ENCODE assay signal across 25 cellular contexts in genomic region chr5:167576928-167577327, GRCh38.
DNase-seq lines count a peak whose midpoint lies in the region; ATAC-seq and TF ChIP-seq lines count a peak whose summit lies in the region.
"Had no signal": no experiment of that assay in that cellular context is flagged by ENCODE, and none has a peak within 500 bp of the region (broad histone marks: within the 10 kb centered on the region; RNA-seq: fewer than 3 reads in every experiment).

No MANE protein-coding gene starts in this region.

- peak overlapping the region; percentile 75; the same call in 1 of the 2 replicates for H3K9ac ChIP-seq in GM23248
- peak overlapping the region; percentile 14 for H3K9ac ChIP-seq in iPS-18a (ENCODE audit: low read length)
- H3K9ac ChIP-seq in skeletal muscle satellite cell (ENCODE audit: low read depth, low read length): peak overlapping the region; percentile 49

- H3K4me1 ChIP-seq in GM23248 (ENCODE audit: insufficient read depth): peaks cover 31% of the 10 kb centered on the region
- no peaks in the 10 kb centered on the region for H3K4me1 ChIP-seq in PC-9 (replicated peaks; ENCODE audit: insufficient read depth)
- peaks cover 45% of the 10 kb centered on the region for H3K4me1 ChIP-seq in iPS-18a (ENCODE audit: control insufficient read depth, low read depth, low read length)
- peaks cover 9% of the 10 kb centered on the region for H3K4me1 ChIP-seq in skeletal muscle satellite cell (ENCODE audit: control insufficient read depth, insufficient read depth, low read length)
- no peaks in the 10 kb centered on the region for H3K4me1 ChIP-seq in psoas muscle
- H3K4me1 ChIP-seq: gastrocnemius medialis, Peyer's patch had no signal

- CTCF ChIA-PET in PC-9 (lab: Charles Lee): no interaction called here

- H3F3A ChIP-seq in GM23248 (ENCODE audit: insufficient read depth) (peaks cover 15% of the 10 kb centered on the region), PC-9 (ENCODE audit: insufficient read depth, low read depth) (no peaks in the 10 kb centered on the region)

- in situ Hi-C loops in GM23248 (cut with MboI): loop anchor here (10.0 kb wide), 1 partner anchor 138 kb away; no protein-coding TSS in a partner anchor

- ATAC-seq in GM21786 (IDR thresholded peaks at IDR 0.05; ENCODE audit: unreplicated experiment): no peak
- no peak for ATAC-seq in psoas muscle
- no peak for ATAC-seq in left colon
- ATAC-seq: activated CD8-positive, alpha-beta T cell treated with anti-CD3 and anti-CD28 coated beads, Interleukin-2, amount 10 ng/mL, durations not matched to agents 7 days and 5 days; gastrocnemius medialis; sciatic nerve had no signal

- no peaks in the 10 kb centered on the region for H3K27me3 ChIP-seq in GM23248 (replicated peaks; ENCODE audit: insufficient read depth)
- peaks cover 59% of the 10 kb centered on the region for H3K27me3 ChIP-seq in PC-9 (ENCODE audit: insufficient read depth, low read depth)
- H3K27me3 ChIP-seq in iPS-18a (ENCODE audit: control insufficient read depth, insufficient read depth, low read length): peaks cover 26% of the 10 kb centered on the region
- H3K27me3 ChIP-seq in skeletal muscle satellite cell (ENCODE audit: control insufficient read depth, insufficient read depth, low read length): peaks cover 7% of the 10 kb centered on the region
- H3K27me3 ChIP-seq in psoas muscle (ENCODE audit: insufficient read depth in 3 of 3, low read length in 2 of 3): peaks cover 0 to under 1% (median 0%) of the 10 kb centered on the region in 3 donors
- H3K27me3 ChIP-seq: Peyer's patch had no signal

- H3K4me3 ChIP-seq in GM23248 (peak overlapping the region; percentile 90), PC-9 (no peak overlapping the region), iPS-18a (ENCODE audit: low read length) (no peak overlapping the region), skeletal muscle satellite cell (ENCODE audit: low read length) (peak overlapping the region; percentile 42), psoas muscle (no peak overlapping the region)
- H3K4me3 ChIP-seq: gastrocnemius medialis, Peyer's patch, tibial artery had no signal

- H4K20me1 ChIP-seq in GM23248 (ENCODE audit: insufficient read depth) (no peaks in the 10 kb centered on the region), PC-9 (ENCODE audit: insufficient read depth) (0 out of 2 replicates have a peak, but pooled peaks cover 4% of the 10 kb centered on the region)

- peak overlapping the region; percentile 94 for H3K4me2 ChIP-seq in GM23248 (ENCODE audit: unreplicated experiment)
- H3K4me2 ChIP-seq in PC-9: peak overlapping the region; percentile 7; the same call in 1 of the 2 replicates
- peak overlapping the region; percentile 53 for H3K4me2 ChIP-seq in skeletal muscle satellite cell (ENCODE audit: low read length)

- no TSS peak for BruUV-seq in PC-9 (replicated peaks; lab: Mats Ljungman, UMichigan)

- no peaks in the 10 kb centered on the region for H3K36me3 ChIP-seq in GM23248 (ENCODE audit: low read depth)
- no peaks in the 10 kb centered on the region for H3K36me3 ChIP-seq in PC-9 (ENCODE audit: low read depth)
- no peaks in the 10 kb centered on the region for H3K36me3 ChIP-seq in iPS-18a (ENCODE audit: control insufficient read depth, low read depth, low read length)
- H3K36me3 ChIP-seq in skeletal muscle satellite cell (ENCODE audit: insufficient read depth, low read length): no peaks in the 10 kb centered on the region
- H3K36me3 ChIP-seq in psoas muscle (ENCODE audit: insufficient read depth in 1 of 2, low read depth in 1 of 2): no peaks in the 10 kb centered on the region
- H3K36me3 ChIP-seq: brain microvascular endothelial cell, gastrocnemius medialis, neutrophil, Peyer's patch, tibial artery had no signal

- 81 to 85% methylated on average over 5 of the region's 5 CpGs for WGBS in GM23248 (ENCODE audit: low coverage in 1 of 2, low lambda C conversion rate in 2 of 2, missing lambda C conversion rate in 2 of 2), 2 experiments
- WGBS in psoas muscle, 3 donors: 32 to 34% (median 33%) methylated on average over 5 of the region's 5 CpGs

- no peak for DNase-seq in GM23248
- DNase-seq in PC-9: no peak
- no peak for DNase-seq in psoas muscle
- DNase-seq in left colon: no peak
- DNase-seq: activated CD8-positive, alpha-beta T cell treated with anti-CD3 and anti-CD28 coated beads, Interleukin-2, amount 10 ng/mL, durations not matched to agents 7 days and 5 days; activated naive CD4-positive, alpha-beta T cell treated with anti-CD3 and anti-CD28 coated beads, Interleukin-2, amount 50 U/mL, for 16 hours; brain microvascular endothelial cell; CD4-positive, CD25-positive, alpha-beta regulatory T cell; DMS79 treated with DMSO at 0.1 percent for 48 hours; gastrocnemius medialis; GF-D8; HFFc6; KG1; MM.1S; NCI-H2081; NCI-H2227 treated with DMSO at 0.1 percent for 48 hours; Peyer's patch; SHP77; stimulated activated CD4-positive, alpha-beta T cell treated with anti-CD3 and anti-CD28 coated beads, Interleukin-4, amount 100 ng/mL, for 1 hour; tibial artery had no signal

- peaks cover 69% of the 10 kb centered on the region for H3K79me2 ChIP-seq in GM23248 (ENCODE audit: insufficient read depth)
- no peaks in the 10 kb centered on the region for H3K79me2 ChIP-seq in PC-9 (ENCODE audit: low read depth)

- POLR2A ChIA-PET in PC-9 (lab: Charles Lee; ENCODE audit: unreplicated experiment): no interaction called here

- TF ChIP-seq CTCF in PC-9 (conservative IDR thresholded peaks at IDR 0.05): no peak
- TF ChIP-seq CTCF in psoas muscle (IDR thresholded peaks at IDR 0.05): no peak

- no peaks in the 10 kb centered on the region for H3K9me2 ChIP-seq in GM23248 (ENCODE audit: insufficient read depth)
- no peaks in the 10 kb centered on the region for H3K9me2 ChIP-seq in PC-9 (ENCODE audit: insufficient read depth)

- H3K9me3 ChIP-seq in GM23248 (ENCODE audit: low read depth) (no peaks in the 10 kb centered on the region), PC-9 (ENCODE audit: insufficient read depth, low read depth) (no peaks in the 10 kb centered on the region), iPS-18a (ENCODE audit: control insufficient read depth, low read depth, low read length) (no peaks in the 10 kb centered on the region), skeletal muscle satellite cell (replicated peaks; ENCODE audit: low read length) (no peaks in the 10 kb centered on the region), psoas muscle (no peaks in the 10 kb centered on the region)
- H3K9me3 ChIP-seq: gastrocnemius medialis, neutrophil, Peyer's patch, tibial artery had no signal

- intact Hi-C loops in PC-9 (cut with micrococcal nuclease; ENCODE audit: unreplicated experiment) (no loop called here), psoas muscle (cut with DNase I) (no loop called here), left colon (cut with DNase I, micrococcal nuclease) (no loop called here)

- H2AFZ ChIP-seq in GM23248 (no peak overlapping the region), PC-9 (no peak overlapping the region)

- H3K27ac ChIP-seq in GM23248 (no peak overlapping the region), PC-9 (no peak overlapping the region), iPS-18a (ENCODE audit: low read length) (no peak overlapping the region), psoas muscle (no peak overlapping the region)
- H3K27ac ChIP-seq: brain microvascular endothelial cell, gastrocnemius medialis, neutrophil, Peyer's patch, tibial artery had no signal

Comparison
In these comparisons a context has a peak if more than half of its experiments do, and no peak if none do; other contexts are left out.
1. H3K4me2 ChIP-seq: peak in every context shown above with its lines; median percentile 94 in GM23248; 53 in skeletal muscle satellite cell; 7 in PC-9.
2. H3K4me3 ChIP-seq: peak in GM23248 (single experiment) and skeletal muscle satellite cell (single experiment); none in PC-9 (single experiment), iPS-18a (single experiment) and psoas muscle (single experiment).
3. H3K9ac ChIP-seq: peak in every context shown above with its lines; median percentile 75 in GM23248; 49 in skeletal muscle satellite cell; 14 in iPS-18a.